ENCODE assay signal across 15 cellular contexts in genomic region chr5:155293605-155294178, GRCh38.
"Had no signal": no experiment of that assay in that cellular context is flagged by ENCODE, and none has a peak within 500 bp of the region (broad histone marks: within the 10 kb centered on the region; RNA-seq: fewer than 3 reads in every experiment).

No MANE protein-coding gene starts in this region.

- ATAC-seq: left lobe of liver, psoas muscle, right lobe of liver had no signal

- H3K9me3 ChIP-seq: esophagus muscularis mucosa, psoas muscle, right lobe of liver, suprapubic skin had no signal

- H3K27me3 ChIP-seq: esophagus muscularis mucosa, right lobe of liver, spleen, suprapubic skin had no signal

- DNase-seq: activated CD4-positive, alpha-beta T cell treated with anti-CD3 and anti-CD28 coated beads, Interleukin-2, amount 50 U/mL, for 1 hour; activated CD4-positive, CD25-positive, alpha-beta regulatory T cell; activated CD8-positive, alpha-beta memory T cell treated with anti-CD3 and anti-CD28 coated beads for 24 hours; activated naive CD4-positive, alpha-beta T cell; aorta; cortex of kidney; effector CD4-positive, alpha-beta T cell; midbrain; psoas muscle; right lobe of liver; spleen had no signal

- H3K4me3 ChIP-seq: esophagus muscularis mucosa, psoas muscle, right lobe of liver, spleen, suprapubic skin had no signal

- FAIRE-seq: keratinocyte had no signal

- H3K36me3 ChIP-seq: esophagus muscularis mucosa, right lobe of liver, spleen, suprapubic skin had no signal

- H3K27ac ChIP-seq: esophagus muscularis mucosa, psoas muscle, right lobe of liver, spleen, suprapubic skin had no signal

- H3K4me1 ChIP-seq: esophagus muscularis mucosa, psoas muscle, right lobe of liver, spleen, suprapubic skin had no signal
